In genomic region chr12:105978276-105978675, GRCh38 we compare ENCODE assay signal across 23 cellular contexts.
"Had no signal": no experiment of that assay in that cellular context is flagged by ENCODE, and none has a peak within 500 bp of the region (broad histone marks: within the 10 kb centered on the region; RNA-seq: fewer than 3 reads in every experiment).

No MANE protein-coding gene starts in this region.

- DNase-seq: activated CD4-positive, alpha-beta T cell treated with anti-CD3 and anti-CD28 coated beads for 36 hours; activated CD4-positive, alpha-beta T cell treated with anti-CD3 and anti-CD28 coated beads, Interleukin-2, amount 50 U/mL, for 48 hours; activated gamma-delta T cell treated with Interleukin-2 at 50 U/mL for 16 hours; adrenal gland; caudate nucleus; dorsolateral prefrontal cortex; hypothalamus; kidney; left ventricle myocardium superior; mucosa of descending colon; naive thymus-derived CD4-positive, alpha-beta T cell; pancreas; stimulated activated CD4-positive, alpha-beta T cell treated with anti-CD3 and anti-CD28 coated beads, Interleukin-12 subunit alpha, Interleukin-12 subunit beta, amount 100 ng/mL, for 4 hours; stimulated activated CD4-positive, alpha-beta T cell treated with anti-CD3 and anti-CD28 coated beads, Interleukin-1b, Interleukin-23, amount 100 ng/mL, for 48 hours; stimulated activated naive CD4-positive, alpha-beta T cell treated with Interleukin-2 at 50 U/mL for 16 hours; substantia nigra; uterus had no signal

- H3K27ac Mint-ChIP-seq: activated CD4-positive, alpha-beta T cell treated with anti-CD3 and anti-CD28 coated beads for 36 hours; activated naive CD4-positive, alpha-beta T cell treated with anti-CD3 and anti-CD28 coated beads, Interleukin-2, amount 50 U/mL, for 72 hours; activated T-helper 1 cell treated with anti-CD3 and anti-CD28 coated beads, Interleukin-12 subunit alpha, Interleukin-12 subunit beta, Interleukin-2, Interleukin-4 antibody, amounts not matched to agents 30 ng/mL and 10 ng/mL and 1 ng/mL, durations not matched to agents 14 hours and 24 hours and 36 hours; memory B cell; naive thymus-derived CD4-positive, alpha-beta T cell had no signal

- H3K4me3 Mint-ChIP-seq: activated CD4-positive, alpha-beta T cell treated with anti-CD3 and anti-CD28 coated beads for 36 hours; activated T-helper 1 cell treated with anti-CD3 and anti-CD28 coated beads, Interleukin-12 subunit alpha, Interleukin-12 subunit beta, Interleukin-2, Interleukin-4 antibody, amounts not matched to agents 30 ng/mL and 10 ng/mL and 1 ng/mL, durations not matched to agents 14 hours and 24 hours and 36 hours; memory B cell; naive thymus-derived CD4-positive, alpha-beta T cell had no signal

- H3K27ac ChIP-seq: adrenal gland, body of pancreas, dorsolateral prefrontal cortex, neutrophil, pancreas, uterus had no signal

- H3K9me3 Mint-ChIP-seq: activated naive CD4-positive, alpha-beta T cell treated with anti-CD3 and anti-CD28 coated beads, Interleukin-2, amount 50 U/mL, for 72 hours; activated T-helper 1 cell treated with anti-CD3 and anti-CD28 coated beads, Interleukin-12 subunit alpha, Interleukin-12 subunit beta, Interleukin-2, Interleukin-4 antibody, amounts not matched to agents 30 ng/mL and 10 ng/mL and 1 ng/mL, durations not matched to agents 14 hours and 24 hours and 36 hours; memory B cell had no signal

- H3K27me3 Mint-ChIP-seq: memory B cell had no signal

- H3K27me3 ChIP-seq: adrenal gland, body of pancreas, dorsolateral prefrontal cortex, neutrophil, pancreas, tibial nerve, uterus had no signal

- ATAC-seq: activated CD4-positive, alpha-beta T cell treated with anti-CD3 and anti-CD28 coated beads for 36 hours; activated naive CD4-positive, alpha-beta T cell treated with anti-CD3 and anti-CD28 coated beads, Interleukin-2, amount 50 U/mL, for 72 hours; body of pancreas; left ventricle myocardium superior; naive thymus-derived CD4-positive, alpha-beta T cell had no signal

- H3K36me3 Mint-ChIP-seq: activated naive CD4-positive, alpha-beta T cell treated with anti-CD3 and anti-CD28 coated beads, Interleukin-2, amount 50 U/mL, for 72 hours; memory B cell; naive thymus-derived CD4-positive, alpha-beta T cell had no signal

- H3K36me3 ChIP-seq: adrenal gland, neutrophil, pancreas, tibial nerve, uterus had no signal

- H3K9me3 ChIP-seq: adrenal gland, body of pancreas, mucosa of descending colon, neutrophil, pancreas, tibial nerve, uterus had no signal

- H3K4me1 ChIP-seq: adrenal gland, body of pancreas, pancreas, uterus had no signal

- H3K4me3 ChIP-seq: adrenal gland, body of pancreas, dorsolateral prefrontal cortex, mucosa of descending colon, pancreas, tibial nerve, uterus had no signal

- H3K4me1 Mint-ChIP-seq: activated CD4-positive, alpha-beta T cell treated with anti-CD3 and anti-CD28 coated beads for 36 hours; memory B cell; naive thymus-derived CD4-positive, alpha-beta T cell had no signal
